1 cellular context compared by ENCODE assay signal in the genomic region with DNA sequence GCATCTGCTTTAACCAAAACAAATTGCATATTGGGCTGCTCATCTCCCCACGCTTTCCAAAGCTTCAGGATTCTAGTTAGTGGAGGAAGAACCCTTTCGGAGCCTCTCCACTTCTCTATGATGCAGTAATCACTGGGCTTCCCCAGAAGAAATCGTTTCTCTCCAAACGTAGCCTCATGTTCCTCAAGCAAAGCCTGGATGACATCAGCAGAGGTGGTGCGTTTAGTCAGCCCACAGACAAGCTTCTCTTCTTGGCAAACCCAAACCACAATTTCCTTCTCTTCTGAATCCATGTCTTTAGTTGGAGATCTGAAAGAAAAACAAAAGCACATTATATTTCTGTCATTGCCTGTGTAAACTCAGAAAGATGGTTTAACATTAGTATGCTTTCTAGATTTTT.
TF ChIP-seq lines count a peak whose summit lies in the region.

No MANE protein-coding gene starts in this region.

TF ChIP-seq in GM23338, 12 proteins besides CTCF, POLR2A, EP300 and RAD21 (continued from another document):
- TF ChIP-seq, protein P1, sequence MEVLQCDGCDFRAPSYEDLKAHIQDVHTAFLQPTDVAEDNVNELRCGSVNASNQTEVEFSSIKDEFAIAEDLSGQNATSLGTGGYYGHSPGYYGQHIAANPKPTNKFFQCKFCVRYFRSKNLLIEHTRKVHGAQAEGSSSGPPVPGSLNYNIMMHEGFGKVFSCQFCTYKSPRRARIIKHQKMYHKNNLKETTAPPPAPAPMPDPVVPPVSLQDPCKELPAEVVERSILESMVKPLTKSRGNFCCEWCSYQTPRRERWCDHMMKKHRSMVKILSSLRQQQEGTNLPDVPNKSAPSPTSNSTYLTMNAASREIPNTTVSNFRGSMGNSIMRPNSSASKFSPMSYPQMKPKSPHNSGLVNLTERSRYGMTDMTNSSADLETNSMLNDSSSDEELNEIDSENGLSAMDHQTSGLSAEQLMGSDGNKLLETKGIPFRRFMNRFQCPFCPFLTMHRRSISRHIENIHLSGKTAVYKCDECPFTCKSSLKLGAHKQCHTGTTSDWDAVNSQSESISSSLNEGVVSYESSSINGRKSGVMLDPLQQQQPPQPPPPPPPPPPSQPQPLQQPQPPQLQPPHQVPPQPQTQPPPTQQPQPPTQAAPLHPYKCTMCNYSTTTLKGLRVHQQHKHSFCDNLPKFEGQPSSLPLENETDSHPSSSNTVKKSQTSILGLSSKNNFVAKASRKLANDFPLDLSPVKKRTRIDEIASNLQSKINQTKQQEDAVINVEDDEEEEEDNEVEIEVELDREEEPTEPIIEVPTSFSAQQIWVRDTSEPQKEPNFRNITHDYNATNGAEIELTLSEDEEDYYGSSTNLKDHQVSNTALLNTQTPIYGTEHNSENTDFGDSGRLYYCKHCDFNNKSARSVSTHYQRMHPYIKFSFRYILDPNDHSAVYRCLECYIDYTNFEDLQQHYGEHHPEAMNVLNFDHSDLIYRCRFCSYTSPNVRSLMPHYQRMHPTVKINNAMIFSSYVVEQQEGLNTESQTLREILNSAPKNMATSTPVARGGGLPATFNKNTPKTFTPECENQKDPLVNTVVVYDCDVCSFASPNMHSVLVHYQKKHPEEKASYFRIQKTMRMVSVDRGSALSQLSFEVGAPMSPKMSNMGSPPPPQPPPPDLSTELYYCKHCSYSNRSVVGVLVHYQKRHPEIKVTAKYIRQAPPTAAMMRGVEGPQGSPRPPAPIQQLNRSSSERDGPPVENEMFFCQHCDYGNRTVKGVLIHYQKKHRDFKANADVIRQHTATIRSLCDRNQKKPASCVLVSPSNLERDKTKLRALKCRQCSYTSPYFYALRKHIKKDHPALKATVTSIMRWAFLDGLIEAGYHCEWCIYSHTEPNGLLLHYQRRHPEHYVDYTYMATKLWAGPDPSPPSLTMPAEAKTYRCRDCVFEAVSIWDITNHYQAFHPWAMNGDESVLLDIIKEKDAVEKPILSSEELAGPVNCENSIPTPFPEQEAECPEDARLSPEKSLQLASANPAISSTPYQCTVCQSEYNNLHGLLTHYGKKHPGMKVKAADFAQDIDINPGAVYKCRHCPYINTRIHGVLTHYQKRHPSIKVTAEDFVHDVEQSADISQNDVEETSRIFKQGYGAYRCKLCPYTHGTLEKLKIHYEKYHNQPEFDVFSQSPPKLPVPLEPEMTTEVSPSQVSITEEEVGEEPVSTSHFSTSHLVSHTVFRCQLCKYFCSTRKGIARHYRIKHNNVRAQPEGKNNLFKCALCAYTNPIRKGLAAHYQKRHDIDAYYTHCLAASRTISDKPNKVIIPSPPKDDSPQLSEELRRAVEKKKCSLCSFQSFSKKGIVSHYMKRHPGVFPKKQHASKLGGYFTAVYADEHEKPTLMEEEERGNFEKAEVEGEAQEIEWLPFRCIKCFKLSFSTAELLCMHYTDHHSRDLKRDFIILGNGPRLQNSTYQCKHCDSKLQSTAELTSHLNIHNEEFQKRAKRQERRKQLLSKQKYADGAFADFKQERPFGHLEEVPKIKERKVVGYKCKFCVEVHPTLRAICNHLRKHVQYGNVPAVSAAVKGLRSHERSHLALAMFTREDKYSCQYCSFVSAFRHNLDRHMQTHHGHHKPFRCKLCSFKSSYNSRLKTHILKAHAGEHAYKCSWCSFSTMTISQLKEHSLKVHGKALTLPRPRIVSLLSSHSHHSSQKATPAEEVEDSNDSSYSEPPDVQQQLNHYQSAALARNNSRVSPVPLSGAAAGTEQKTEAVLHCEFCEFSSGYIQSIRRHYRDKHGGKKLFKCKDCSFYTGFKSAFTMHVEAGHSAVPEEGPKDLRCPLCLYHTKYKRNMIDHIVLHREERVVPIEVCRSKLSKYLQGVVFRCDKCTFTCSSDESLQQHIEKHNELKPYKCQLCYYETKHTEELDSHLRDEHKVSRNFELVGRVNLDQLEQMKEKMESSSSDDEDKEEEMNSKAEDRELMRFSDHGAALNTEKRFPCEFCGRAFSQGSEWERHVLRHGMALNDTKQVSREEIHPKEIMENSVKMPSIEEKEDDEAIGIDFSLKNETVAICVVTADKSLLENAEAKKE (CRISPR knock-in tag; IDR thresholded peaks at IDR 0.05) = no peak
- TF ChIP-seq, protein P2, sequence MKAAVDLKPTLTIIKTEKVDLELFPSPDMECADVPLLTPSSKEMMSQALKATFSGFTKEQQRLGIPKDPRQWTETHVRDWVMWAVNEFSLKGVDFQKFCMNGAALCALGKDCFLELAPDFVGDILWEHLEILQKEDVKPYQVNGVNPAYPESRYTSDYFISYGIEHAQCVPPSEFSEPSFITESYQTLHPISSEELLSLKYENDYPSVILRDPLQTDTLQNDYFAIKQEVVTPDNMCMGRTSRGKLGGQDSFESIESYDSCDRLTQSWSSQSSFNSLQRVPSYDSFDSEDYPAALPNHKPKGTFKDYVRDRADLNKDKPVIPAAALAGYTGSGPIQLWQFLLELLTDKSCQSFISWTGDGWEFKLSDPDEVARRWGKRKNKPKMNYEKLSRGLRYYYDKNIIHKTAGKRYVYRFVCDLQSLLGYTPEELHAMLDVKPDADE (IDR thresholded peaks at IDR 0.05) = no peak
- TF ChIP-seq ZNF331 (CRISPR knock-in tag; IDR thresholded peaks at IDR 0.05; ENCODE audit: low read depth) (no peak), EZH2phosphoT487 (IDR thresholded peaks at IDR 0.05; ENCODE audit: unreplicated experiment) (no peak), NANOG (IDR thresholded peaks at IDR 0.05; ENCODE audit: borderline replicate concordance) (no peak)
